ENCODE assay signal across 9 cellular contexts in the genomic region with DNA sequence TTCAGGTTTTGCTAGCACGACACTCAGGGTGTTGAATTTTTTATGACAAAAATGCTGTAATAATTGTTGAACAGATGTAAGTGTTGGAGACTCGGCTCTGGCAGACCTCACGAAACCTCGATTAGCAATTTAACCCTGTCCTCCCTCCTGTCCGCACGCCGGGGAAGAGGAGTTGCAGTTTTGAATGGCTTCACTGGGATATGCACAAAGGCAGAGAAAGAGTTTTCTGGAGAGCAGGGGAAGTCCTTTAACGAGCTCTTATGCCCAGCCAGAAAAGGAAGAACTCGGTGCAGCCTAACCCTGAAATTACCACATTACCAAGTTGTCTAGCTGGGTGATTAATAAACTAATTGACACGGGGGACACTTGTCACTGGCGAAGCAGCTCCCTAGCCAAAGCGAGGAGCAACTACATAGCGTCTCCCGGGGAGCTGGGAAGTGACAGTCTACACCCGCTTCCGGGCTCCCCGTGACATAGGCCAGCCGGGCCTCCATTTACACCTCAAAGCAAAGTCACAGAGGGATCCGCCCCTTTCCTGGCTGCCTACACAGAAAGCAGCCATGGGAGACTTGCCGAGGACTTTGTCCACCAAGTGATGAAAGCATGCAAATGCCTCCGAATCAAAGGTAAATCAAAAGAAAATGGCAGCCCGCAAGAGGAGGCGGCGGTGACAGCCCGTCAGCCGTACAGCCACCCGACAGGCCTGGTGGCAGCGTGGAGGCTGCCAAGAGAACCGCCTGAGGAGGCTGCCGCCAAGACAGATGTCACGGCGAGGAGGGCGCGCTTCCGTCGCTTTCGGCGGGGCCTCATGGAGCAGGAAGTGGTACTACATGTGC.
DNase-seq lines count a peak whose midpoint lies in the region; ATAC-seq, FAIRE-seq and TF ChIP-seq lines count a peak whose summit lies in the region.
"Had no signal": no experiment of that assay in that cellular context is flagged by ENCODE, and none has a peak within 500 bp of the region (broad histone marks: within the 10 kb centered on the region; RNA-seq: fewer than 3 reads in every experiment).

No MANE protein-coding gene starts in this region.

- CTCF ChIA-PET in GM12878 (lab: Yijun Ruan, JAX): interaction anchor here (1.2 to 1.5 kb wide), 2 partner anchors 14 to 1935 kb away, joined by 3 to 6 read pairs; no protein-coding TSS in a partner anchor

- H3K9me3 ChIP-seq in GM12878 (replicated peaks; ENCODE audit: control insufficient read depth, insufficient read depth, low read length) (peaks cover 3% of the 10 kb centered on the region; the same call in 2 of the 3 replicates), mesodermal cell (ENCODE audit: control insufficient read depth, low read length) (no peaks in the 10 kb centered on the region)

- no peaks in the 10 kb centered on the region for H3K27me3 ChIP-seq in GM12878 (replicated peaks in 1 of 2; ENCODE audit: control insufficient read depth in 2 of 2, insufficient read depth in 2 of 2, low read length in 1 of 2)

- H2AFZ ChIP-seq in GM12878 (ENCODE audit: control insufficient read depth, low read depth, low read length): no peak overlapping the region

- RAD21 ChIA-PET in GM12878 (lab: Charles Lee; ENCODE audit: unreplicated experiment): interaction anchor here (0.6 to 2.1 kb wide), 4 partner anchors 24 to 102 kb away, joined by 3 to 7 read pairs (median 3); no protein-coding TSS in a partner anchor

- in situ Hi-C loops in GM12878 (cut with MboI): no loop called here

- H4K20me1 ChIP-seq in GM12878 (ENCODE audit: control insufficient read depth, insufficient read depth): no peaks in the 10 kb centered on the region

- no peak overlapping the region for H3K9ac ChIP-seq in GM12878 (ENCODE audit: control insufficient read depth, insufficient read depth, low read length)

- SMC1A ChIA-PET in GM12878 (lab: Charles Lee; ENCODE audit: uncharacterized antibody, unreplicated experiment): interaction anchor here (1.0 to 2.2 kb wide), 8 partner anchors 14 to 158 kb away, joined by 3 to 14 read pairs (median 4); no protein-coding TSS in a partner anchor

- no TSS peak for BruUV-seq in GM12878 (replicated peaks; lab: Mats Ljungman, UMichigan)

- 48% methylated on average over 34 of the region's 38 CpGs for WGBS in GM12878 (ENCODE audit: insufficient coverage, insufficient replicate concordance, low lambda C conversion rate, missing lambda C conversion rate)
- 11 to 13% methylated on average over 20 to 21 of the region's 38 CpGs for WGBS in mesodermal cell (ENCODE audit: insufficient coverage in 2 of 2), 2 experiments

- no peak for TF ChIP-seq EP300 in GM12878 (IDR thresholded peaks at IDR 0.05; ENCODE audit: borderline replicate concordance in 1 of 2, control insufficient read depth in 1 of 2, low read depth in 2 of 2, low read length in 2 of 2)

- H3K4me2 ChIP-seq in GM12878 (ENCODE audit: control insufficient read depth, insufficient read depth): no peak overlapping the region

- POLR2A ChIA-PET in GM12878 (lab: Charles Lee): interaction anchor here (0.6 to 1.8 kb wide), 3 partner anchors 23 to 51 kb away, joined by 3 to 4 read pairs (median 4); no protein-coding TSS in a partner anchor

- intact Hi-C loops in GM12878 (cut with micrococcal nuclease; ENCODE audit: unreplicated experiment): no loop called here

- H3K36me3 ChIP-seq in GM12878 (ENCODE audit: control insufficient read depth in 2 of 2, insufficient read depth in 2 of 2, low read length in 1 of 2): no peaks in the 10 kb centered on the region
- no peaks in the 10 kb centered on the region for H3K36me3 ChIP-seq in mesodermal cell (ENCODE audit: control insufficient read depth, insufficient read depth, low read length)

- no peak for TF ChIP-seq CTCF in AG10803 (conservative IDR thresholded peaks at IDR 0.05; ENCODE audit: low read length)
- TF ChIP-seq CTCF in GM12878 (IDR thresholded peaks at IDR 0.05 in 2 of 3, conservative IDR thresholded peaks at IDR 0.05 in 1 of 3; ENCODE audit: control insufficient read depth in 2 of 3, extremely low read depth in 1 of 3, insufficient read depth in 1 of 3, low read depth in 3 of 3, low read length in 3 of 3): no peak
- no peak for TF ChIP-seq CTCF in D721Med (IDR thresholded peaks at IDR 0.05; ENCODE audit: insufficient read depth, missing control alignments)

- H3K4me3 ChIP-seq in AG10803 (ENCODE audit: low read length): peak overlapping the region; percentile 29
- H3K4me3 ChIP-seq in GM12878: no peak overlapping the region
- peak overlapping the region; percentile 12 for H3K4me3 ChIP-seq in mesodermal cell (ENCODE audit: extremely low read depth, insufficient read depth, low read length, poor library complexity, severe bottlenecking)

- DNase-seq in AG10803 (ENCODE audit: low read depth) (peak; percentile 3), T-helper 22 cell (ENCODE audit: low read depth) (peak; percentile 78), GM12878 (ENCODE audit: low read depth, low spot score) (no peak), D721Med (ENCODE audit: insufficient read length, low spot score) (no peak), NCI-H2196 treated with DMSO at 0.1 percent for 48 hours (lab: John Stamatoyannopoulos, UW; ENCODE audit: unreplicated experiment) (no peak), NCI-H1092 (lab: John Stamatoyannopoulos, UW) (no peak)
- peak; percentile 57 to 65 for DNase-seq in stimulated activated CD8-positive, alpha-beta memory T cell treated with anti-CD3 and anti-CD28 coated beads, Interleukin-4, amount 100 ng/mL, for 4 hours (ENCODE audit: low read depth in 2 of 2, low spot score in 1 of 2)

- TF ChIP-seq POLR2A in GM12878 (IDR thresholded peaks at IDR 0.05; ENCODE audit: low read depth, low read length): no peak

- H3K4me1 ChIP-seq in GM12878 (ENCODE audit: control insufficient read depth, insufficient read depth, low read length) (peaks cover 11% of the 10 kb centered on the region), mesodermal cell (ENCODE audit: control insufficient read depth, insufficient read depth, low read length, poor library complexity, severe bottlenecking) (peaks cover 13% of the 10 kb centered on the region)

- no peak overlapping the region for H3K27ac ChIP-seq in GM12878 (ENCODE audit: control insufficient read depth, insufficient read depth)
- H3K27ac ChIP-seq in mesodermal cell (ENCODE audit: low read depth, low read length, severe bottlenecking): no peak overlapping the region
- H3K27ac ChIP-seq: VCaP had no signal

- no peak for TF ChIP-seq RAD21 in GM12878 (IDR thresholded peaks at IDR 0.05; ENCODE audit: insufficient read depth, low read depth, low read length)

- H3K79me2 ChIP-seq in GM12878 (ENCODE audit: control insufficient read depth, insufficient read depth, low read length): no peaks in the 10 kb centered on the region

- FAIRE-seq in GM12878 (lab: Jason Lieb, UNC): no peak
- no peak for FAIRE-seq in D721Med (lab: Jason Lieb, UNC)

- peak; percentile 47 for ATAC-seq in GM12878

TF ChIP-seq in GM12878, 131 proteins besides CTCF, POLR2A, EP300 and RAD21:
- TF ChIP-seq SPI1 (IDR thresholded peaks at IDR 0.05; ENCODE audit: borderline replicate concordance, insufficient read depth, low read depth, low read length) (no peak), CEBPB (IDR thresholded peaks at IDR 0.05; ENCODE audit: borderline replicate concordance in 1 of 2, low read depth in 2 of 2, low read length in 2 of 2) (no peak), CHD2 (IDR thresholded peaks at IDR 0.05; ENCODE audit: borderline replicate concordance, low read depth, low read length) (no peak), WRNIP1 (IDR thresholded peaks at IDR 0.05; ENCODE audit: borderline replicate concordance, low read depth, low read length) (no peak), MEF2A (IDR thresholded peaks at IDR 0.05; ENCODE audit: insufficient read depth, low read depth, low read length) (no peak)
- TF ChIP-seq, protein P1, sequence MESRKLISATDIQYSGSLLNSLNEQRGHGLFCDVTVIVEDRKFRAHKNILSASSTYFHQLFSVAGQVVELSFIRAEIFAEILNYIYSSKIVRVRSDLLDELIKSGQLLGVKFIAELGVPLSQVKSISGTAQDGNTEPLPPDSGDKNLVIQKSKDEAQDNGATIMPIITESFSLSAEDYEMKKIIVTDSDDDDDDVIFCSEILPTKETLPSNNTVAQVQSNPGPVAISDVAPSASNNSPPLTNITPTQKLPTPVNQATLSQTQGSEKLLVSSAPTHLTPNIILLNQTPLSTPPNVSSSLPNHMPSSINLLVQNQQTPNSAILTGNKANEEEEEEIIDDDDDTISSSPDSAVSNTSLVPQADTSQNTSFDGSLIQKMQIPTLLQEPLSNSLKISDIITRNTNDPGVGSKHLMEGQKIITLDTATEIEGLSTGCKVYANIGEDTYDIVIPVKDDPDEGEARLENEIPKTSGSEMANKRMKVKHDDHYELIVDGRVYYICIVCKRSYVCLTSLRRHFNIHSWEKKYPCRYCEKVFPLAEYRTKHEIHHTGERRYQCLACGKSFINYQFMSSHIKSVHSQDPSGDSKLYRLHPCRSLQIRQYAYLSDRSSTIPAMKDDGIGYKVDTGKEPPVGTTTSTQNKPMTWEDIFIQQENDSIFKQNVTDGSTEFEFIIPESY (IDR thresholded peaks at IDR 0.05): no peak

Comparison
In these comparisons a context has a peak if more than half of its experiments do, and no peak if none do; other contexts are left out.
1. DNase-seq: peak in AG10803 (single experiment), T-helper 22 cell (single experiment) and stimulated activated CD8-positive, alpha-beta memory T cell treated with anti-CD3 and anti-CD28 coated beads, Interleukin-4, amount 100 ng/mL, for 4 hours (2 of 2); none in GM12878 (single experiment), D721Med (single experiment), NCI-H2196 treated with DMSO at 0.1 percent for 48 hours (single experiment) and NCI-H1092 (single experiment).